Comparison of ENCODE assay signal across 8 cellular contexts in the genomic region with DNA sequence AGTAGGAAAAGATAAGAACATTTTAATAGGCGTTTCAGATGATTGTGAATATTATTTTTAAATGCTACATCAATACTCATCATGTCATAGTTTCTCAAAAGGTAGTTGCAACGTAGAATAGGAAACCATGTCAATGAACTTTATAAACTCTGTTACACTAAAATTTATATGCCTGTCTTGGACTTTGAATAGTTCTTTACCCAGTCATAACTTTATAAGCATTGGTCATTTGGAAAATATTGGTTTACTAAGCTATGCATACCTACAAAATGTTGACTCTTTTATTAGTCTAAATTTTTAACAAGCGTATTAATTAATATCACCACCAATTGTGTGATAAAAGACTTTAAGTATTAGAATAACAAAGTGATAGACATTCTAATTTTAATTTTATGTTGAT. TPM values are rescaled to one million over a fixed set of nuclear protein-coding genes. Genes with fewer than 3 reads are reported as not detected.
"Had no signal": no experiment of that assay in that cellular context is flagged by ENCODE, and none has a peak within 500 bp of the region (broad histone marks: within the 10 kb centered on the region; RNA-seq: fewer than 3 reads in every experiment).

No MANE protein-coding gene starts in this region.

- H3K4me3 ChIP-seq: GM12878 had no signal

- DNase-seq: GDM1, GF-D8 had no signal

- ATAC-seq: GM12878 had no signal

- FAIRE-seq: GM12878, GM12891, GM12892, GM18507, GM19239 had no signal

RNA-seq across cellular contexts. Expression of gene HTR1F, which starts 27.2 kb away (rescaled TPM):
- total RNA-seq: G401, GM12878 had no signal
